20 cellular contexts compared by ENCODE assay signal in the genomic region with DNA sequence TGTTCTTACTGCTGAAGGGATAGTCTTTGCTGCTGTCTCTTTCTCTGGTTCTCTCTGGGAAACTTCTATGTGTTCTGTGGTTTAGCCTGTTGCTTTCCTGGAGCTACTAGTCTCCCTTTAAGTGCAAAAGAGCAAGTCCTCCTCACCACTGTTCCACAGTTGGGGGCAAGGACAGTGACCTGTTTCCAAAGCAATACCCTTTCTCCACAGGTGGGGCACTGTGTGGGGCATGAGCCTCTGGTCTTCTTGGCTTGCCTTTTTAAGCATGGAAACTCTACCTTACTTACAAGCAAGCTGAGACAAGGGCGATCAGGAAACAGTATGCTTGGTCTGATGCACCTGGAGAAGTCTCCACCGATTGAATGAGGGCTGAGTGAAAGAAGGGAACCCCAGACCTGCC.
"Had no signal": no experiment of that assay in that cellular context is flagged by ENCODE, and none has a peak within 500 bp of the region (broad histone marks: within the 10 kb centered on the region; RNA-seq: fewer than 3 reads in every experiment).

No MANE protein-coding gene starts in this region.

- H3K27me3 Mint-ChIP-seq: activated B cell treated with CpG ODN at 0.5 μM for 24 hours; activated CD4-positive, alpha-beta T cell treated with anti-CD3 and anti-CD28 coated beads for 36 hours; stimulated activated naive CD8-positive, alpha-beta T cell treated with anti-CD3 and anti-CD28 coated beads, Interleukin-15, amount 100 ng/mL, for 72 hours had no signal

- H3K4me3 Mint-ChIP-seq: activated B cell treated with CpG ODN at 0.5 μM for 24 hours; activated CD4-positive, alpha-beta T cell treated with anti-CD3 and anti-CD28 coated beads for 36 hours; activated naive CD4-positive, alpha-beta T cell treated with anti-CD3 and anti-CD28 coated beads for 36 hours; stimulated activated naive CD8-positive, alpha-beta T cell treated with anti-CD3 and anti-CD28 coated beads, Interleukin-15, amount 100 ng/mL, for 72 hours had no signal

- H3K27ac Mint-ChIP-seq: activated B cell treated with CpG ODN at 0.5 μM for 24 hours; activated CD4-positive, alpha-beta T cell treated with anti-CD3 and anti-CD28 coated beads for 36 hours; activated naive CD4-positive, alpha-beta T cell treated with anti-CD3 and anti-CD28 coated beads for 36 hours; stimulated activated naive CD8-positive, alpha-beta T cell treated with anti-CD3 and anti-CD28 coated beads, Interleukin-15, amount 100 ng/mL, for 72 hours had no signal

- ATAC-seq: activated CD4-positive, alpha-beta T cell treated with anti-CD3 and anti-CD28 coated beads for 36 hours; gastroesophageal sphincter; left cardiac atrium; stimulated activated naive CD8-positive, alpha-beta T cell treated with anti-CD3 and anti-CD28 coated beads, Interleukin-15, amount 100 ng/mL, for 72 hours had no signal

- DNase-seq: activated B cell treated with CpG ODN at 0.5 μM for 24 hours; activated CD4-positive, alpha-beta T cell treated with anti-CD3 and anti-CD28 coated beads for 36 hours; activated CD4-positive, alpha-beta T cell treated with anti-CD3 and anti-CD28 coated beads, Interleukin-2, amount 50 U/mL, for 48 hours; activated effector memory CD4-positive, alpha-beta T cell treated with Interleukin-2 at 50 U/mL for 16 hours; activated naive CD4-positive, alpha-beta T cell treated with anti-CD3 and anti-CD28 coated beads for 36 hours; activated T-cell treated with anti-CD3 and anti-CD28 coated beads, Interleukin-2, amount 50 U/mL, for 48 hours; amygdala; colonic mucosa; dorsolateral prefrontal cortex; head of caudate nucleus; left cardiac atrium; posterior cingulate gyrus; right lobe of liver; stimulated activated CD4-positive, alpha-beta T cell treated with anti-CD3 and anti-CD28 coated beads, Interleukin-1b, Interleukin-23, amount 100 ng/mL, for 48 hours; stimulated activated naive CD8-positive, alpha-beta T cell treated with anti-CD3 and anti-CD28 coated beads, Interleukin-15, amount 100 ng/mL, for 72 hours; T-helper 9 cell had no signal

- H3K4me1 Mint-ChIP-seq: activated B cell treated with CpG ODN at 0.5 μM for 24 hours; activated CD4-positive, alpha-beta T cell treated with anti-CD3 and anti-CD28 coated beads for 36 hours; stimulated activated naive CD8-positive, alpha-beta T cell treated with anti-CD3 and anti-CD28 coated beads, Interleukin-15, amount 100 ng/mL, for 72 hours had no signal

- H3K9me3 Mint-ChIP-seq: activated B cell treated with CpG ODN at 0.5 μM for 24 hours; activated naive CD4-positive, alpha-beta T cell treated with anti-CD3 and anti-CD28 coated beads for 36 hours; stimulated activated naive CD8-positive, alpha-beta T cell treated with anti-CD3 and anti-CD28 coated beads, Interleukin-15, amount 100 ng/mL, for 72 hours had no signal

- H3K27me3 ChIP-seq: colonic mucosa, right lobe of liver, tibial nerve had no signal

- H3K4me1 ChIP-seq: colonic mucosa, gastroesophageal sphincter, suprapubic skin, tibial nerve had no signal

- H3K27ac ChIP-seq: colonic mucosa, dorsolateral prefrontal cortex, gastroesophageal sphincter, right lobe of liver, skin epidermis, suprapubic skin, tibial nerve had no signal

- H3K9me3 ChIP-seq: colonic mucosa, gastroesophageal sphincter, right lobe of liver, suprapubic skin, tibial nerve had no signal

- H3K36me3 ChIP-seq: colonic mucosa, gastroesophageal sphincter, right lobe of liver, suprapubic skin, tibial nerve had no signal

- H3K4me3 ChIP-seq: colonic mucosa, dorsolateral prefrontal cortex, gastroesophageal sphincter, right lobe of liver, skin epidermis, suprapubic skin, tibial nerve had no signal
